16 cellular contexts compared by ENCODE assay signal in the genomic region with DNA sequence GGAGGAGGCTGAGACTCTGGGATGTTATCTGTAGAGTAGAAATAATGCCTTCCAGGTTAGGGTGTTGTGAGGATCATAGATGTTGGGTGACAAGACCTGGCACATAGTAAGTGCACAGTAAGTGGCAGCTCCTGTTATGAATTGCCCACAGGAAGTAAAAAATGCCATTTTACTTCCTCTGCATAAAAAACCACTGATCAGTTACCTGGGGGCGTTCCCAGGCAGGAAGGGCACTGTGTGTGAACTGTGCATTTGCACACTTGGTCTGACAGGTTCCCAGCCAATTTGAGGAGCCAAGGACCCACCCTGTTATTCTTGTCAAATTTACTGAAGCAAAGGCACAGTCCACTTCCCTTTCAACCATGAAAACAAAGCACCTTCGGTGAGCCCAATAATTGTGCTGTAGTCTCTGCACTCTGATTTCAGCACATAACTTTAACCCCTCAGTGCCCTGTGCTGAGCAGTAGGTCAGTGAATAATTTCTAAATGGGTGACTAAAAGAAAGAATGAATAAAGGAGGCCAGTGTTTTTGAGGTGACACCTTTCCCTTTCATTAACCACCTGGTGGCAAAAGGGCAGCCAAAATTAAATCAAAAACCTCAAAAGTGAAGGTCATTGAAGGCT.
A peak's percentile ranks its signal among the peaks of the same experiment; 100 is the strongest.
DNase-seq lines count a peak whose midpoint lies in the region; ATAC-seq and TF ChIP-seq lines count a peak whose summit lies in the region.
"Had no signal": no experiment of that assay in that cellular context is flagged by ENCODE, and none has a peak within 500 bp of the region (broad histone marks: within the 10 kb centered on the region; RNA-seq: fewer than 3 reads in every experiment).

No MANE protein-coding gene starts in this region.

- H3K9me3 ChIP-seq in effector memory CD4-positive, alpha-beta T cell (ENCODE audit: control insufficient read depth, low read length): no peaks in the 10 kb centered on the region
- H3K9me3 ChIP-seq: BE2C, gastroesophageal sphincter, pancreas had no signal

- no peaks in the 10 kb centered on the region for H3K9me3 Mint-ChIP-seq in activated B cell treated with CpG ODN at 0.5 μM for 24 hours
- no peaks in the 10 kb centered on the region for H3K9me3 Mint-ChIP-seq in type B pancreatic cell
- H3K9me3 Mint-ChIP-seq in MCF 10A (ENCODE audit: unreplicated experiment): no peaks in the 10 kb centered on the region

- H3K4me1 ChIP-seq in effector memory CD4-positive, alpha-beta T cell (ENCODE audit: control insufficient read depth, insufficient read depth, low read length, poor library complexity, severe bottlenecking): peaks cover 56% of the 10 kb centered on the region
- H3K4me1 ChIP-seq: BE2C, pancreas had no signal

- H3K4me3 ChIP-seq in effector memory CD4-positive, alpha-beta T cell (ENCODE audit: insufficient read depth, low read depth, low read length, poor library complexity, severe bottlenecking): no peak overlapping the region
- H3K4me3 ChIP-seq: gastroesophageal sphincter, GM23248, pancreas had no signal

- H3K27me3 ChIP-seq in effector memory CD4-positive, alpha-beta T cell (replicated peaks; ENCODE audit: control insufficient read depth, insufficient read depth, low read length, poor library complexity, severe bottlenecking): no peaks in the 10 kb centered on the region
- H3K27me3 ChIP-seq: BE2C, gastroesophageal sphincter, pancreas had no signal

- TF ChIP-seq CTCF in activated B cell treated with CpG ODN at 0.5 μM for 24 hours (IDR thresholded peaks at IDR 0.05) (no peak), type B pancreatic cell (conservative IDR thresholded peaks at IDR 0.05) (no peak), MCF 10A (IDR thresholded peaks at IDR 0.05; ENCODE audit: unreplicated experiment) (no peak)

- intact Hi-C loops in activated B cell treated with CpG ODN at 0.5 μM for 24 hours (cut with micrococcal nuclease) (no loop called here), MCF 10A (cut with micrococcal nuclease) (no loop called here)

- peak overlapping the region; percentile 14 for H3K27ac Mint-ChIP-seq in activated B cell treated with CpG ODN at 0.5 μM for 24 hours
- H3K27ac Mint-ChIP-seq in type B pancreatic cell: peak overlapping the region; percentile 62
- no peak overlapping the region for H3K27ac Mint-ChIP-seq in MCF 10A (ENCODE audit: low read depth, unreplicated experiment)

- ATAC-seq in activated B cell treated with CpG ODN at 0.5 μM for 24 hours (ENCODE audit: low read depth): peak; percentile 58
- ATAC-seq in GM18511 (IDR thresholded peaks at IDR 0.05; ENCODE audit: unreplicated experiment): no peak
- ATAC-seq: gastroesophageal sphincter, pancreas had no signal

- H3K4me1 Mint-ChIP-seq in activated B cell treated with CpG ODN at 0.5 μM for 24 hours (peaks cover 22% of the 10 kb centered on the region), type B pancreatic cell (ENCODE audit: unreplicated experiment) (peaks cover 28% of the 10 kb centered on the region), MCF 10A (ENCODE audit: insufficient read depth, unreplicated experiment) (peaks cover 6% of the 10 kb centered on the region)

- no TSS peak for BruUV-seq in MCF 10A (replicated peaks; lab: Mats Ljungman, UMichigan)

- no peaks in the 10 kb centered on the region for H3K36me3 ChIP-seq in effector memory CD4-positive, alpha-beta T cell (ENCODE audit: control insufficient read depth, insufficient read depth, low read length)
- H3K36me3 ChIP-seq: BE2C, gastroesophageal sphincter, pancreas had no signal

- POLR2A ChIA-PET in activated B cell treated with CpG ODN at 0.5 μM for 24 hours (lab: Charles Lee): interaction anchor here (0.6 kb wide), 2 partner anchors 101 to 198 kb away, joined by 3 to 4 read pairs; no protein-coding TSS in a partner anchor
- POLR2A ChIA-PET in MCF 10A (lab: Yijun Ruan, JAX): no interaction called here

- H3K27ac ChIP-seq in effector memory CD4-positive, alpha-beta T cell (ENCODE audit: insufficient read depth, low read length, poor library complexity, severe bottlenecking): peak overlapping the region; percentile 36
- H3K27ac ChIP-seq: gastroesophageal sphincter, GM23248, pancreas had no signal

- no peaks in the 10 kb centered on the region for H3K36me3 Mint-ChIP-seq in activated B cell treated with CpG ODN at 0.5 μM for 24 hours (ENCODE audit: low read depth)
- H3K36me3 Mint-ChIP-seq in type B pancreatic cell: no peaks in the 10 kb centered on the region
- H3K36me3 Mint-ChIP-seq in MCF 10A (ENCODE audit: insufficient read depth, unreplicated experiment): no peaks in the 10 kb centered on the region

- no peaks in the 10 kb centered on the region for H3K27me3 Mint-ChIP-seq in activated B cell treated with CpG ODN at 0.5 μM for 24 hours
- no peaks in the 10 kb centered on the region for H3K27me3 Mint-ChIP-seq in type B pancreatic cell
- H3K27me3 Mint-ChIP-seq in MCF 10A (ENCODE audit: insufficient read depth, unreplicated experiment): no peaks in the 10 kb centered on the region

- CTCF ChIA-PET in activated B cell treated with CpG ODN at 0.5 μM for 24 hours (lab: Charles Lee): no interaction called here
- CTCF ChIA-PET in MCF 10A (lab: Yijun Ruan, JAX): no interaction called here

- H3K4me3 Mint-ChIP-seq in activated B cell treated with CpG ODN at 0.5 μM for 24 hours (no peak overlapping the region), type B pancreatic cell (peak overlapping the region; percentile 44), MCF 10A (ENCODE audit: unreplicated experiment) (no peak overlapping the region)

- peak; percentile 40 for DNase-seq in stimulated activated CD4-positive, alpha-beta T cell treated with anti-CD3 and anti-CD28 coated beads, Interleukin-15, amount 100 ng/mL, for 24 hours
- no peak for DNase-seq in stimulated activated CD4-positive, alpha-beta T cell treated with anti-CD3 and anti-CD28 coated beads, Interleukin-4, amount 100 ng/mL, for 4 hours
- DNase-seq in activated B cell treated with CpG ODN at 0.5 μM for 24 hours (no peak), type B pancreatic cell (ENCODE audit: extremely low spot score, unreplicated experiment) (no peak), MCF 10A (ENCODE audit: unreplicated experiment) (no peak), HPDE6-E6E7 (ENCODE audit: extremely low spot score) (no peak)
- DNase-seq in effector memory CD4-positive, alpha-beta T cell: no peak
- DNase-seq: BE2C, GM23248, IMR-90, midbrain, NCI-H1105 treated with DMSO at 0.1 percent for 48 hours, NCI-H226, pancreas had no signal
